In the genomic region with DNA sequence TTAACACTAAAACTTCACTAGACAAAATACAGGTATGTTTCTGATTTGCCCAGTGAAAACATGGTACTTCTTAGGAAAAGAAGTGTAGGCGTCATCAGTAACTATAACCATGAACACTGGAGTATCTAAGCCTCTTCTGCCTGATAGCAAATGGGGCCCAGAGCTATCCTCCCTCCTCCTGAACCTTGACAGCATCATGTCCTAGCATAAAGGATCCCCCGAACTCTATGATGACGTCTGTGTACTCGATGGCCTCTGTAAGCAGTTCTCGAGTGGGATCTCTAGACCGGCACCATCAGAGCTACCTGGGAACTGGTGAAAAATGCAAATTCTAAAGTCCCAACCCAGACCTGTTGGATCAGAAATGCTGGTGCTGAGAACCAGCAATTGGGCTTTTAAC, we compare ENCODE assay signal across 39 cellular contexts. TPM values are rescaled to one million over a fixed set of nuclear protein-coding genes. Genes with fewer than 3 reads are reported as not detected.
"Had no signal": no experiment of that assay in that cellular context is flagged by ENCODE, and none has a peak within 500 bp of the region (broad histone marks: within the 10 kb centered on the region; RNA-seq: fewer than 3 reads in every experiment).

No MANE protein-coding gene starts in this region.

- H3K27me3 Mint-ChIP-seq: dendritic cell treated with granulocyte-macrophage colony-stimulating factor and Interleukin-4, amounts not matched to agents 40 ng/mL and 50 ng/mL, for 4 days had no signal

- DNase-seq: colonic mucosa; effector CD8-positive, alpha-beta T cell; endodermal cell; foreskin keratinocyte; heart left ventricle; hippocampal formation; immature natural killer cell; islet precursor cell; kidney glomerular epithelial cell; left colon; left ventricle myocardium superior; lower lobe of right lung; naive thymus-derived CD8-positive, alpha-beta T cell; pancreas; retina; stimulated activated CD4-positive, alpha-beta T cell treated with anti-CD3 and anti-CD28 coated beads, Interleukin-2, amount 100 ng/mL, for 24 hours; stimulated activated CD4-positive, alpha-beta T cell treated with anti-CD3 and anti-CD28 coated beads, Interleukin-4, amount 100 ng/mL, for 24 hours; stimulated activated naive CD4-positive, alpha-beta T cell treated with Interleukin-2 at 50 U/mL for 16 hours; stomach; testis; upper lobe of left lung had no signal

- H3K27ac ChIP-seq: colonic mucosa, epithelial cell of prostate, foreskin keratinocyte, gastroesophageal sphincter, heart left ventricle, lower lobe of right lung, neutrophil, pancreas, stomach, testis, tibial nerve, upper lobe of left lung had no signal

- H3K9me3 Mint-ChIP-seq: dendritic cell treated with granulocyte-macrophage colony-stimulating factor and Interleukin-4, amounts not matched to agents 40 ng/mL and 50 ng/mL, for 4 days; endodermal cell; immature natural killer cell; naive thymus-derived CD8-positive, alpha-beta T cell; stimulated activated effector memory CD8-positive, alpha-beta T cell treated with anti-CD3 and anti-CD28 coated beads, Interleukin-12 subunit alpha, Interleukin-12 subunit beta, amount 100 ng/mL, for 72 hours had no signal

- H3K27ac Mint-ChIP-seq: dendritic cell treated with granulocyte-macrophage colony-stimulating factor and Interleukin-4, amounts not matched to agents 40 ng/mL and 50 ng/mL, for 4 days; endodermal cell; immature natural killer cell; naive thymus-derived CD8-positive, alpha-beta T cell; stimulated activated effector memory CD8-positive, alpha-beta T cell treated with anti-CD3 and anti-CD28 coated beads, Interleukin-12 subunit alpha, Interleukin-12 subunit beta, amount 100 ng/mL, for 72 hours had no signal

- ATAC-seq: esophagus mucosa; foreskin keratinocyte; gastroesophageal sphincter; heart left ventricle; left colon; left ventricle myocardium superior; lower lobe of right lung; naive thymus-derived CD8-positive, alpha-beta T cell; pancreas; sciatic nerve; stimulated activated effector memory CD8-positive, alpha-beta T cell treated with anti-CD3 and anti-CD28 coated beads, Interleukin-12 subunit alpha, Interleukin-12 subunit beta, amount 100 ng/mL, for 72 hours had no signal

- H3K4me3 Mint-ChIP-seq: dendritic cell treated with granulocyte-macrophage colony-stimulating factor and Interleukin-4, amounts not matched to agents 40 ng/mL and 50 ng/mL, for 4 days; endodermal cell; immature natural killer cell; naive thymus-derived CD8-positive, alpha-beta T cell; stimulated activated effector memory CD8-positive, alpha-beta T cell treated with anti-CD3 and anti-CD28 coated beads, Interleukin-12 subunit alpha, Interleukin-12 subunit beta, amount 100 ng/mL, for 72 hours had no signal

- H3K4me3 ChIP-seq: colonic mucosa, gastroesophageal sphincter, heart left ventricle, lower lobe of right lung, pancreas, stomach, testis, tibial nerve, upper lobe of left lung had no signal

- H3K27me3 ChIP-seq: colonic mucosa, foreskin keratinocyte, gastroesophageal sphincter, heart left ventricle, neutrophil, pancreas, stomach, testis, tibial nerve, upper lobe of left lung had no signal

- H3K36me3 ChIP-seq: neutrophil had no signal

- FAIRE-seq: pancreas, urothelium cell line had no signal

- H3K4me1 Mint-ChIP-seq: immature natural killer cell; naive thymus-derived CD8-positive, alpha-beta T cell; stimulated activated effector memory CD8-positive, alpha-beta T cell treated with anti-CD3 and anti-CD28 coated beads, Interleukin-12 subunit alpha, Interleukin-12 subunit beta, amount 100 ng/mL, for 72 hours had no signal

- H3K9me3 ChIP-seq: colonic mucosa, gastroesophageal sphincter, heart left ventricle, lower lobe of right lung, neutrophil, pancreas, stomach, testis, tibial nerve, upper lobe of left lung had no signal

- H3K36me3 Mint-ChIP-seq: immature natural killer cell; naive thymus-derived CD8-positive, alpha-beta T cell; stimulated activated effector memory CD8-positive, alpha-beta T cell treated with anti-CD3 and anti-CD28 coated beads, Interleukin-12 subunit alpha, Interleukin-12 subunit beta, amount 100 ng/mL, for 72 hours had no signal

- H3K4me1 ChIP-seq: colonic mucosa, foreskin keratinocyte, gastroesophageal sphincter, lower lobe of right lung, testis, upper lobe of left lung had no signal

RNA-seq across cellular contexts. Expression of a gene that starts 36.3 kb away (rescaled TPM):
- total RNA-seq: esophagus mucosa; fibroblast of lung; foreskin keratinocyte; gastroesophageal sphincter; heart left ventricle; left ventricle myocardium superior; lower lobe of right lung; mesenteric fat pad; myocyte; naive thymus-derived CD8-positive, alpha-beta T cell; omental fat pad; posterior vena cava; pulmonary artery endothelial cell; sciatic nerve; skeletal muscle tissue; subcutaneous adipose tissue; tibial nerve; upper lobe of left lung had no signal
- polyA plus RNA-seq: fibroblast of lung; foreskin keratinocyte; heart left ventricle; immature natural killer cell; naive thymus-derived CD8-positive, alpha-beta T cell; neural cell; stomach had no signal
